In the genomic region with DNA sequence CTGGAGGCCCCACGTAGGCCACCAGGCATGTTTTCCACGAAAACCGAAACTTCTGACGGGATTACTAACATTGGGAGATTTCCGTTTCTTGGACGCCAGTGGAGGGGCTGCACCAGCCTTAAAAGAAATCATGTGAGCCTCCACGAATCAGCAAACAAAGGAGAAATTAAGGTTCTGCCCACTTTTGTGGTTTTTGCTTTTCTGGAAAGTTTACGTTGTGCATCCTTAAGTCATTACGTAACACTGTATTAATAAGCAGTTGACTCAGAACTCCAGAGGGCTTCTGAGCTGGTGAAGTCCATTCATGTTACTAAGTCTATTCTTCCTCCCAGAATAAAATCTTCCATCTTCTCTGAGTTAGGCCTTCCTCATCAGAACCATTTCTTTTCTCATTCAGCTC, we compare ENCODE assay signal across 11 cellular contexts.
DNase-seq lines count a peak whose midpoint lies in the region; ATAC-seq and TF ChIP-seq lines count a peak whose summit lies in the region.
"Had no signal": no experiment of that assay in that cellular context is flagged by ENCODE, and none has a peak within 500 bp of the region (broad histone marks: within the 10 kb centered on the region; RNA-seq: fewer than 3 reads in every experiment).

No MANE protein-coding gene starts in this region.

- DNase-seq in SJSA1 (ENCODE audit: low read depth in 1 of 2, low spot score in 2 of 2) (peak; percentile 78 to 96), fibroblast of the conjunctiva (ENCODE audit: low read depth) (peak; percentile 92), thoracic aorta (ENCODE audit: low spot score) (no peak), NCI-H128 (lab: John Stamatoyannopoulos, UW; ENCODE audit: unreplicated experiment) (no peak), NCI-H2171 treated with DMSO at 0.1 percent for 48 hours (lab: John Stamatoyannopoulos, UW) (no peak), OCI-M2 (lab: John Stamatoyannopoulos, UW; ENCODE audit: unreplicated experiment) (no peak)
- DNase-seq in NK-92 treated with Interleukin-12 subunit alpha and Interleukin-12 subunit beta, amount 100 ng/mL, for 24 hours (lab: John Stamatoyannopoulos, UW): no peak
- DNase-seq: central memory CD4-positive, alpha-beta T cell; NCI-H1436 treated with DMSO at 0.1 percent for 48 hours; psoas muscle had no signal

- no peaks in the 10 kb centered on the region for H3K4me1 ChIP-seq in HEK293 (ENCODE audit: control insufficient read depth, insufficient read depth, low read length)
- peaks cover 33% of the 10 kb centered on the region for H3K4me1 ChIP-seq in SJSA1 (replicated peaks)
- peaks cover 13 to 33% of the 10 kb centered on the region in 2 donors for H3K4me1 ChIP-seq in thoracic aorta (ENCODE audit: control insufficient read depth in 1 of 2, low read depth in 2 of 2)
- H3K4me1 ChIP-seq: psoas muscle had no signal

- H3K9me3 ChIP-seq in HEK293 (ENCODE audit: control insufficient read depth, insufficient read depth, low read depth, low read length) (no peaks in the 10 kb centered on the region), SJSA1 (replicated peaks) (no peaks in the 10 kb centered on the region), thoracic aorta (no peaks in the 10 kb centered on the region)
- H3K9me3 ChIP-seq: psoas muscle had no signal

- H3K36me3 ChIP-seq in HEK293 (ENCODE audit: control insufficient read depth in 2 of 2, insufficient read depth in 1 of 2, low read length in 2 of 2): no peaks in the 10 kb centered on the region
- H3K36me3 ChIP-seq in SJSA1: no peaks in the 10 kb centered on the region
- no peaks in the 10 kb centered on the region for H3K36me3 ChIP-seq in thoracic aorta

- no peak for TF ChIP-seq CTCF in HEK293 (tag by site-specific recombination; IDR thresholded peaks at IDR 0.05)
- no peak for TF ChIP-seq CTCF in thoracic aorta (IDR thresholded peaks at IDR 0.05)

- H3K27me3 ChIP-seq in SJSA1 (replicated peaks): no peaks in the 10 kb centered on the region
- no peaks in the 10 kb centered on the region for H3K27me3 ChIP-seq in thoracic aorta (replicated peaks; ENCODE audit: insufficient read depth)

- POLR2A ChIA-PET in HEK293 (lab: Yijun Ruan, JAX): interaction anchor here (0.7 kb wide), 1 partner anchor 46 kb away, joined by 4 read pairs; no protein-coding TSS in a partner anchor

- H3K4me3 ChIP-seq in HEK293 (ENCODE audit: low read depth, low read length) (no peak overlapping the region), SJSA1 (no peak overlapping the region), thoracic aorta (no peak overlapping the region)
- H3K4me3 ChIP-seq: psoas muscle had no signal

- CTCF ChIA-PET in HEK293 (lab: Yijun Ruan, JAX): interaction anchor here (0.7 to 1.0 kb wide), 2 partner anchors 28 to 124 kb away, joined by 3 read pairs; no protein-coding TSS in a partner anchor

- ATAC-seq in thoracic aorta (ENCODE audit: insufficient number of reproducible peaks, low FRiP score, low read depth): peak; percentile 75

- H3K27ac ChIP-seq in HEK293 (ENCODE audit: extremely low read depth, low read depth, low read length) (no peak overlapping the region), SJSA1 (peak overlapping the region; percentile 79), thoracic aorta (peak overlapping the region in 1 of 2 donors; percentile 62)
- H3K27ac ChIP-seq: psoas muscle had no signal

TF ChIP-seq in HEK293, 187 proteins besides CTCF, POLR2A, EP300 and RAD21:
- TF ChIP-seq, protein P1, sequence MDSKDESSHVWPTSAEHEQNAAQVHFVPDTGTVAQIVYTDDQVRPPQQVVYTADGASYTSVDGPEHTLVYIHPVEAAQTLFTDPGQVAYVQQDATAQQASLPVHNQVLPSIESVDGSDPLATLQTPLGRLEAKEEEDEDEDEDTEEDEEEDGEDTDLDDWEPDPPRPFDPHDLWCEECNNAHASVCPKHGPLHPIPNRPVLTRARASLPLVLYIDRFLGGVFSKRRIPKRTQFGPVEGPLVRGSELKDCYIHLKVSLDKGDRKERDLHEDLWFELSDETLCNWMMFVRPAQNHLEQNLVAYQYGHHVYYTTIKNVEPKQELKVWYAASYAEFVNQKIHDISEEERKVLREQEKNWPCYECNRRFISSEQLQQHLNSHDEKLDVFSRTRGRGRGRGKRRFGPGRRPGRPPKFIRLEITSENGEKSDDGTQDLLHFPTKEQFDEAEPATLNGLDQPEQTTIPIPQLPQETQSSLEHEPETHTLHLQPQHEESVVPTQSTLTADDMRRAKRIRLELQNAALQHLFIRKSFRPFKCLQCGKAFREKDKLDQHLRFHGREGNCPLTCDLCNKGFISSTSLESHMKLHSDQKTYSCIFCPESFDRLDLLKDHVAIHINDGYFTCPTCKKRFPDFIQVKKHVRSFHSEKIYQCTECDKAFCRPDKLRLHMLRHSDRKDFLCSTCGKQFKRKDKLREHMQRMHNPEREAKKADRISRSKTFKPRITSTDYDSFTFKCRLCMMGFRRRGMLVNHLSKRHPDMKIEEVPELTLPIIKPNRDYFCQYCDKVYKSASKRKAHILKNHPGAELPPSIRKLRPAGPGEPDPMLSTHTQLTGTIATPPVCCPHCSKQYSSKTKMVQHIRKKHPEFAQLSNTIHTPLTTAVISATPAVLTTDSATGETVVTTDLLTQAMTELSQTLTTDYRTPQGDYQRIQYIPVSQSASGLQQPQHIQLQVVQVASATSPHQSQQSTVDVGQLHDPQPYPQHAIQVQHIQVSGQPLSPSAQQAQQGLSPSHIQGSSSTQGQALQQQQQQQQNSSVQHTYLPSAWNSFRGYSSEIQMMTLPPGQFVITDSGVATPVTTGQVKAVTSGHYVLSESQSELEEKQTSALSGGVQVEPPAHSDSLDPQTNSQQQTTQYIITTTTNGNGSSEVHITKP (tag by site-specific recombination; IDR thresholded peaks at IDR 0.05): 0 out of 2 replicates have a peak, but pooled peaks have one; percentile 26
- no peak for TF ChIP-seq ZNF558 (tag by site-specific recombination; IDR thresholded peaks at IDR 0.05)

Comparison
In these comparisons a context has a peak if more than half of its experiments do, and no peak if none do; other contexts are left out.
1. DNase-seq: peak in SJSA1 (2 of 2) and fibroblast of the conjunctiva (single experiment); none in thoracic aorta (single experiment), NCI-H128 (single experiment), NK-92 treated with Interleukin-12 subunit alpha and Interleukin-12 subunit beta, amount 100 ng/mL, for 24 hours (single experiment), NCI-H2171 treated with DMSO at 0.1 percent for 48 hours (single experiment) and OCI-M2 (single experiment).